17 cellular contexts compared by ENCODE assay signal in genomic region chr6:74834967-74835366, GRCh38.
A peak's percentile ranks its signal among the peaks of the same experiment; 100 is the strongest.
DNase-seq lines count a peak whose midpoint lies in the region; ATAC-seq and TF ChIP-seq lines count a peak whose summit lies in the region.
"Had no signal": no experiment of that assay in that cellular context is flagged by ENCODE, and none has a peak within 500 bp of the region (broad histone marks: within the 10 kb centered on the region; RNA-seq: fewer than 3 reads in every experiment).

No MANE protein-coding gene starts in this region.

- H3K36me3 Mint-ChIP-seq in stimulated activated naive B cell treated with anti-CD40 and anti-IgM and Interleukin-4, amounts not matched to agents 10 μg/mL and 1 μg/mL and 100 μg/mL, for 72 hours = no peaks in the 10 kb centered on the region
- H3K36me3 Mint-ChIP-seq: CD4-positive, CD25-positive, alpha-beta regulatory T cell had no signal

- H3K27me3 Mint-ChIP-seq in stimulated activated naive B cell treated with anti-CD40 and anti-IgM and Interleukin-4, amounts not matched to agents 10 μg/mL and 1 μg/mL and 100 μg/mL, for 72 hours = no peaks in the 10 kb centered on the region
- H3K27me3 Mint-ChIP-seq: CD4-positive, CD25-positive, alpha-beta regulatory T cell had no signal

- peaks cover 3 to 9% of the 10 kb centered on the region in 2 donors for H3K9me3 Mint-ChIP-seq in stimulated activated naive B cell treated with anti-CD40 and anti-IgM and Interleukin-4, amounts not matched to agents 10 μg/mL and 1 μg/mL and 100 μg/mL, for 72 hours

- TF ChIP-seq CTCF in AG10803 (conservative IDR thresholded peaks at IDR 0.05; ENCODE audit: low read length) = no peak
- TF ChIP-seq CTCF in choroid plexus epithelial cell (conservative IDR thresholded peaks at IDR 0.05; ENCODE audit: low read depth, low read length) = no peak

- H3K27ac Mint-ChIP-seq in stimulated activated naive B cell treated with anti-CD40 and anti-IgM and Interleukin-4, amounts not matched to agents 10 μg/mL and 1 μg/mL and 100 μg/mL, for 72 hours = no peak overlapping the region
- H3K27ac Mint-ChIP-seq: CD4-positive, CD25-positive, alpha-beta regulatory T cell; GM23338 had no signal

- no peak overlapping the region for H3K27ac ChIP-seq in caudate nucleus (ENCODE audit: low read depth, low read length)
- H3K27ac ChIP-seq: BLaER1 had no signal

- H3K4me3 ChIP-seq in AG10803 (ENCODE audit: low read length) (no peak overlapping the region), choroid plexus epithelial cell (ENCODE audit: low read depth, low read length) (no peak overlapping the region)
- H3K4me3 ChIP-seq: BLaER1, GM12878, GM23338 had no signal

- H3K4me1 Mint-ChIP-seq in stimulated activated naive B cell treated with anti-CD40 and anti-IgM and Interleukin-4, amounts not matched to agents 10 μg/mL and 1 μg/mL and 100 μg/mL, for 72 hours = no peaks in the 10 kb centered on the region
- H3K4me1 Mint-ChIP-seq: CD4-positive, CD25-positive, alpha-beta regulatory T cell; GM23338 had no signal

- no peak for ATAC-seq in stimulated activated naive B cell treated with anti-CD40 and anti-IgM and Interleukin-4, amounts not matched to agents 10 μg/mL and 1 μg/mL and 100 μg/mL, for 72 hours (replicated peaks)
- ATAC-seq: GM12878, GM23338, HepG2 had no signal

- peak; percentile 56 for DNase-seq in AG10803 (ENCODE audit: low read depth)
- DNase-seq in choroid plexus epithelial cell (ENCODE audit: low read depth) = peak; percentile 10
- DNase-seq in fibroblast of peridontal ligament (ENCODE audit: extremely low read depth) = peak; percentile 84
- DNase-seq in stromal cell of bone marrow (ENCODE audit: low read depth) = peak; percentile 25
- DNase-seq in cerebellum (ENCODE audit: low spot score) = no peak
- DNase-seq in caudate nucleus (lab: John Stamatoyannopoulos, UW) = no peak
- no peak for DNase-seq in NCI-H2171 treated with DMSO at 0.1 percent for 48 hours (lab: John Stamatoyannopoulos, UW)
- DNase-seq in stimulated activated naive B cell treated with anti-CD40 and anti-IgM and Interleukin-4, amounts not matched to agents 10 μg/mL and 1 μg/mL and 100 μg/mL, for 72 hours = no peak
- DNase-seq: ACHN; AML-193; CD4-positive, CD25-positive, alpha-beta regulatory T cell; DMS 273 treated with DMSO at 0.1 percent for 48 hours; H7 had no signal

- no peak overlapping the region for H3K4me3 Mint-ChIP-seq in stimulated activated naive B cell treated with anti-CD40 and anti-IgM and Interleukin-4, amounts not matched to agents 10 μg/mL and 1 μg/mL and 100 μg/mL, for 72 hours
- H3K4me3 Mint-ChIP-seq: CD4-positive, CD25-positive, alpha-beta regulatory T cell; GM23338 had no signal

Comparison
In these comparisons a context has a peak if more than half of its experiments do, and no peak if none do; other contexts are left out.
1. DNase-seq: peak in AG10803 (single experiment), choroid plexus epithelial cell (single experiment), fibroblast of peridontal ligament (single experiment) and stromal cell of bone marrow (single experiment); none in cerebellum (single experiment), caudate nucleus (0 of 61), NCI-H2171 treated with DMSO at 0.1 percent for 48 hours (single experiment) and stimulated activated naive B cell treated with anti-CD40 and anti-IgM and Interleukin-4, amounts not matched to agents 10 μg/mL and 1 μg/mL and 100 μg/mL, for 72 hours (single experiment).